ENCODE assay signal across 20 cellular contexts in genomic region chr12:107727742-107728141, GRCh38. TPM values are rescaled to one million over a fixed set of nuclear protein-coding genes. Genes with fewer than 3 reads are reported as not detected.
"Had no signal": no experiment of that assay in that cellular context is flagged by ENCODE, and none has a peak within 500 bp of the region (broad histone marks: within the 10 kb centered on the region; RNA-seq: fewer than 3 reads in every experiment).

No MANE protein-coding gene starts in this region.

RNA-seq across cellular contexts. Expression of gene ASCL4, which starts 46.8 kb away (rescaled TPM):
- total RNA-seq: activated naive CD4-positive, alpha-beta T cell treated with anti-CD3 and anti-CD28 coated beads for 36 hours; activated naive CD4-positive, alpha-beta T cell treated with anti-CD3 and anti-CD28 coated beads, Interleukin-2, amount 50 U/mL, for 72 hours; activated naive CD8-positive, alpha-beta T cell treated with anti-CD3 and anti-CD28 coated beads for 36 hours; activated naive CD8-positive, alpha-beta T cell treated with anti-CD3 and anti-CD28 coated beads, Interleukin-2, amount 10 ng/mL, durations not matched to agents 7 days and 5 days; activated T-cell treated with anti-CD3 and anti-CD28 coated beads, Interleukin-2, amount 50 U/mL, for 4 hours; activated T-cell treated with anti-CD3 and anti-CD28 coated beads, Interleukin-2, amount 50 U/mL, for 72 hours; activated T-helper 1 cell treated with anti-CD3 and anti-CD28 coated beads, Interleukin-12 subunit alpha, Interleukin-12 subunit beta, Interleukin-2, Interleukin-4 antibody, amounts not matched to agents 30 ng/mL and 10 ng/mL and 1 ng/mL, durations not matched to agents 14 hours and 24 hours and 36 hours; activated T-helper 17 cell treated with anti-CD3 and anti-CD28 coated beads, Interleukin-2, amount 50 U/mL, for 72 hours; activated T-helper 2 cell treated with anti-CD3 and anti-CD28 coated beads, Interferon-gamma antibody, Interleukin-2, Interleukin-4, amounts not matched to agents 10 μg/mL and 5 μg/mL and 100 μg/mL, durations not matched to agents 14 hours and 24 hours and 36 hours; adrenal gland; aorta; ascending aorta; astrocyte; body of pancreas; bronchial epithelial cell; cardiac muscle cell; cardiac septum; cerebellum; chondrocyte had no signal
- polyA plus RNA-seq: adipose tissue, aorta, cardiac muscle cell had no signal
